In genomic region chr3:58205981-58206380, GRCh38 we compare ENCODE assay signal across 12 cellular contexts. TPM values are rescaled to one million over a fixed set of nuclear protein-coding genes. Genes with fewer than 3 reads are reported as not detected.
"Had no signal": no experiment of that assay in that cellular context is flagged by ENCODE, and none has a peak within 500 bp of the region (broad histone marks: within the 10 kb centered on the region; RNA-seq: fewer than 3 reads in every experiment).

No MANE protein-coding gene starts in this region.

- H3K4me3 ChIP-seq: suprapubic skin had no signal

- H3K9me3 ChIP-seq: SK-N-SH, suprapubic skin had no signal

- ATAC-seq: left ventricle myocardium superior had no signal

- H3K27ac Mint-ChIP-seq: T-cell had no signal

- H3K4me3 Mint-ChIP-seq: T-cell had no signal

- H3K4me2 ChIP-seq: SK-N-SH had no signal

- H3K27ac ChIP-seq: suprapubic skin had no signal

- DNase-seq: activated CD4-positive, alpha-beta T cell treated with anti-CD3 and anti-CD28 coated beads for 1 hour; activated naive CD4-positive, alpha-beta T cell; aorta; hippocampal formation; left ventricle myocardium superior; midbrain; retina; SK-N-SH; T-cell had no signal

- H3K27me3 ChIP-seq: suprapubic skin had no signal

- H3K36me3 ChIP-seq: suprapubic skin had no signal

- H3K36me3 Mint-ChIP-seq: T-cell had no signal

RNA-seq across cellular contexts. Expression of gene DNASE1L3, which starts 4.8 kb away (rescaled TPM):
- total RNA-seq: bronchial epithelial cell, kidney epithelial cell had no signal
